9 cellular contexts compared by ENCODE assay signal in the genomic region with DNA sequence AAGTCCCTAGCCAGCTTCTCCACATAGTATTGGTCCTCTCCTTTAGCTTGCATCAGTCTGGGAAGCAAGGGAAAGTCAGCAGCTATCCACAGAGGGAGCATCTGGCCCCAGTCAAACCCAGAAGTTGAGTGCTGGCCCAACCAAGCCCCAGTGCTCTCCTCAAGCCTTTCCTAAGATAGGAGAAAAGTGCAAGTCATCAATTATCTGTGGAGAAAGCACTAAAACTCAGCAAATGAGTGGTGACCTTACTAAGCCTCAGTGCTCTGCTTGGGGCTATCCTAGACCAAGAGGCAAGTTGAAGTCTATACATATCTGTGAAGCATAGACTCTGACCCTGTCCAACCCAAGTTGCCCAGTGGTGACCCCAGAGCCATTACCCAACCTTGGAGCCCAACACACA. TPM values are rescaled to one million over a fixed set of nuclear protein-coding genes. Genes with fewer than 3 reads are reported as not detected.
"Had no signal": no experiment of that assay in that cellular context is flagged by ENCODE, and none has a peak within 500 bp of the region (broad histone marks: within the 10 kb centered on the region; RNA-seq: fewer than 3 reads in every experiment).

No MANE protein-coding gene starts in this region.

- ATAC-seq: K562 had no signal

- H3K9ac ChIP-seq: KMS-11 had no signal

- H3K4me2 ChIP-seq: KMS-11 had no signal

- H3K9me3 Mint-ChIP-seq: IgD-negative memory B cell had no signal

- H3K4me3 Mint-ChIP-seq: IgD-negative memory B cell had no signal

- FAIRE-seq: HTR-8/SVneo, K562 had no signal

- H3K27ac ChIP-seq: HL-60, KMS-11 had no signal

- DNase-seq: IMR-90, KBM-7, KG1 had no signal

- H3K4me1 Mint-ChIP-seq: IgD-negative memory B cell had no signal

- H3K4me3 ChIP-seq: K562 had no signal

- H3K27ac Mint-ChIP-seq: IgD-negative memory B cell had no signal

RNA-seq across cellular contexts. Expression of gene MAGEE1, which starts 28.5 kb away (rescaled TPM):
- total RNA-seq: HT-29 had no signal
